Comparison of ENCODE assay signal across 11 cellular contexts in the genomic region with DNA sequence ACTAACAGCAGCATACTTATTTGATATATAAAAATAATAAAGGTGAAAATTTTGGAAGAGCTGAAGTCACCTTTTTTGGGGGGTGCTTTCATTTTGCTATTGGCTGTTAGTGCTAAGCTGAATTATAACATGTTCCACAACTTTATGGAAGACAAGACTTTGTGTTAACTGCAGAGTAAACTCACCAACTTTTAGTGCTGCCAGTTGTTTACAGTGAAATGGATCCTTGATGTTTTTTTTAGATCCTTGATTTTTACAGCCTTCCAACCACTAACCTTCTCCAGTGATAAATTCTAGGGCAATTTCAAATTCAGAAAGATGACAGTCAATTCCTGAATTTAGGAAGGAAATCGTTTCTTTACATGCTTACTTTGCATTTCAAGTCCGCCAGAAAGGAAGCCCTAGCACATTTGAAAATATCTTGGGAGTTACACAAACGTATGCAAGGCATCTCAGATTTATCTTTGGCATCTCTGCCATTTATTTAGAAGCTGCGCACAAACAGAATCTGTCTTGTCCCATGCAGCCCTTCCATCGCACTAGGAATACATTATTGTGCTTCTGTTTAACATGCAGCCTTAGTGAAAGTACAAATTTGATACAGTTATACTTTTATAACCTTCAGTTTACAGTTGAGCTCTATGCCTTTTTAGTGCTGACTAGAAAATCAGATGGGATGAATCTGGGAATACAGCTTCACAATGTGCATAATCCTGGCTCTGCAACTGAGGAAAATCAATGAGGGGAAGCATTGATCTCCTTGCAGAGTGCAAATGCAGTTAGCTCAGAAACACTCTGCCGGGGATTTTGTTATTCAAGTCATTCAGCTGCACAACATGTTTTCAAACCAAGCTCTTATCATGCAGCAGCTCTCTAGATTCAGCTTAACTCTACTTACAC.
DNase-seq lines count a peak whose midpoint lies in the region; TF ChIP-seq lines count a peak whose summit lies in the region.
"Had no signal": no experiment of that assay in that cellular context is flagged by ENCODE, and none has a peak within 500 bp of the region (broad histone marks: within the 10 kb centered on the region; RNA-seq: fewer than 3 reads in every experiment).

No MANE protein-coding gene starts in this region.

- peak overlapping the region; percentile 18 for H3K4me2 ChIP-seq in BLaER1

- no peaks in the 10 kb centered on the region for H3K27me3 ChIP-seq in BLaER1
- H3K27me3 ChIP-seq in ascending aorta: no peaks in the 10 kb centered on the region
- H3K27me3 ChIP-seq: neutrophil, spleen had no signal

- H3K36me3 Mint-ChIP-seq in osteocyte (ENCODE audit: unreplicated experiment): no peaks in the 10 kb centered on the region

- intact Hi-C loops in ascending aorta (cut with DNase I): no loop called here

- no peak overlapping the region; the same call in 1 of the 2 replicates for H3K9ac ChIP-seq in BLaER1
- H3K9ac ChIP-seq in SK-N-MC (ENCODE audit: insufficient read length): no peak overlapping the region

- H3K9me3 Mint-ChIP-seq in osteocyte (ENCODE audit: unreplicated experiment): no peaks in the 10 kb centered on the region

- H3K9me3 ChIP-seq in BLaER1 (peaks cover 31% of the 10 kb centered on the region), SK-N-MC (ENCODE audit: low read depth, low read length) (no peaks in the 10 kb centered on the region), ascending aorta (peaks cover 0 to 6% of the 10 kb centered on the region in 2 donors)
- H3K9me3 ChIP-seq: neutrophil had no signal

- TF ChIP-seq POLR2A in erythroblast (IDR thresholded peaks at IDR 0.05; ENCODE audit: low read length): no peak

- H3K27ac ChIP-seq in BLaER1 (no peak overlapping the region), SK-N-MC (no peak overlapping the region), ascending aorta (no peak overlapping the region)
- H3K27ac ChIP-seq: neutrophil, spleen had no signal

- peak overlapping the region; percentile 80 for H3K27ac Mint-ChIP-seq in osteocyte (ENCODE audit: unreplicated experiment)

- H3K4me3 ChIP-seq in BLaER1 (no peak overlapping the region), SK-N-MC (peak overlapping the region; percentile 39), ascending aorta (no peak overlapping the region)
- H3K4me3 ChIP-seq: spleen had no signal

- peaks cover 21% of the 10 kb centered on the region for H3K4me1 ChIP-seq in BLaER1
- H3K4me1 ChIP-seq in ascending aorta: peaks cover 0 to 5% of the 10 kb centered on the region in 2 donors

- TF ChIP-seq CTCF in osteocyte (IDR thresholded peaks at IDR 0.05) (no peak), ascending aorta (IDR thresholded peaks at IDR 0.05) (no peak)

- DNase-seq in SK-N-MC (ENCODE audit: low read depth, low spot score) (no peak), inferior parietal cortex (ENCODE audit: extremely low spot score) (peak; percentile 64), osteocyte (ENCODE audit: extremely low spot score, unreplicated experiment) (no peak), ascending aorta (ENCODE audit: low spot score in 2 of 2) (no peak), DMS79 (lab: John Stamatoyannopoulos, UW) (no peak), NCI-H187 treated with DMSO at 0.1 percent for 48 hours (lab: John Stamatoyannopoulos, UW) (no peak), erythroblast (lab: John Stamatoyannopoulos, UW) (no peak)
- DNase-seq: activated gamma-delta T cell, spleen had no signal

- H3K27me3 Mint-ChIP-seq in osteocyte (ENCODE audit: unreplicated experiment): no peaks in the 10 kb centered on the region

- H3K4me3 Mint-ChIP-seq in osteocyte (ENCODE audit: unreplicated experiment): peak overlapping the region; percentile 14

- H3K4me1 Mint-ChIP-seq in osteocyte (ENCODE audit: unreplicated experiment): peaks cover 33% of the 10 kb centered on the region

- no peaks in the 10 kb centered on the region for H4K20me1 ChIP-seq in BLaER1

- H3K36me3 ChIP-seq in BLaER1 (no peaks in the 10 kb centered on the region), SK-N-MC (ENCODE audit: insufficient read depth, low read length) (no peaks in the 10 kb centered on the region), ascending aorta (no peaks in the 10 kb centered on the region)
- H3K36me3 ChIP-seq: neutrophil, spleen had no signal
